In the genomic region with DNA sequence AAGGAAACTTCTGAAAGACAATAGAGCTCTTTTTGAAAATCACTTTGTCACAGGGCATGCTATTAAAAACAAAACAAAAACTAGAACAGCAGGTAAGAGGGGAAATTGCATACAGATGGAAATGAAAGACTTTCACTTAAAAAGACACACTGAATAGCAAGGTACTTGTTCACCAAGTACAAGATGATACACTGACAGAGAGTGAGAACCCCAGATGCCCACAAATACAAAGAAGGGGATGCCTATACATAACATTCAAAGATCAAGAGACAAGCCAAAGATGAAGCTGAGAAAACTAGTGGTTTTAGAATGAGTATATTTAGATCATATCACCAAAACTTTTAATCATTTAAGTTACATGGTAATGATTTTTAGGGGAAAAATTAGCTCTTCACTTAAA, we compare ENCODE assay signal across 13 cellular contexts.
DNase-seq lines count a peak whose midpoint lies in the region; ATAC-seq and TF ChIP-seq lines count a peak whose summit lies in the region.
"Had no signal": no experiment of that assay in that cellular context is flagged by ENCODE, and none has a peak within 500 bp of the region (broad histone marks: within the 10 kb centered on the region; RNA-seq: fewer than 3 reads in every experiment).

No MANE protein-coding gene starts in this region.

- H3K4me3 ChIP-seq in MM.1S (ENCODE audit: low read length): no peak overlapping the region
- no peak overlapping the region for H3K4me3 ChIP-seq in body of pancreas
- H3K4me3 ChIP-seq: right lobe of liver, vagina had no signal

- H3K4me2 ChIP-seq in MM.1S (ENCODE audit: low read depth, low read length): peak overlapping the region; percentile 23; the same call in 1 of the 2 replicates

- no peaks in the 10 kb centered on the region for H3F3A ChIP-seq in MM.1S (ENCODE audit: insufficient read depth, low read length)

- H3K9me3 Mint-ChIP-seq in activated naive CD4-positive, alpha-beta T cell treated with anti-CD3 and anti-CD28 coated beads for 36 hours: no peaks in the 10 kb centered on the region

- no peaks in the 10 kb centered on the region for H3K27me3 ChIP-seq in MM.1S (replicated peaks; ENCODE audit: insufficient read depth, low read length)
- H3K27me3 ChIP-seq in body of pancreas: no peaks in the 10 kb centered on the region
- H3K27me3 ChIP-seq: right lobe of liver, vagina had no signal

- intact Hi-C loops in activated naive CD4-positive, alpha-beta T cell treated with anti-CD3 and anti-CD28 coated beads for 36 hours (cut with micrococcal nuclease): loop anchor here (1.0 to 5.0 kb wide), 9 partner anchors 8 to 440 kb away; a partner anchor contains a TSS
- intact Hi-C loops in body of pancreas (cut with DNase I): no loop called here

- no peaks in the 10 kb centered on the region for H3K9me3 ChIP-seq in MM.1S (replicated peaks; ENCODE audit: insufficient read depth, low read length)
- no peaks in the 10 kb centered on the region for H3K9me3 ChIP-seq in body of pancreas
- H3K9me3 ChIP-seq: right lobe of liver, vagina had no signal

- H3K27ac Mint-ChIP-seq in activated naive CD4-positive, alpha-beta T cell treated with anti-CD3 and anti-CD28 coated beads for 36 hours: peak overlapping the region; percentile 74

- TF ChIP-seq CTCF in MM.1S (IDR thresholded peaks at IDR 0.05; ENCODE audit: low read length) (no peak), body of pancreas (IDR thresholded peaks at IDR 0.05) (no peak)

- H2AFZ ChIP-seq in MM.1S (ENCODE audit: low read length): no peak overlapping the region

- ATAC-seq in GM21737 (IDR thresholded peaks at IDR 0.05; ENCODE audit: unreplicated experiment) (peak; percentile 73), body of pancreas (no peak)
- peak; percentile 96 for ATAC-seq in stimulated activated naive CD8-positive, alpha-beta T cell treated with anti-CD3 and anti-CD28 coated beads, Interleukin-15, Interleukin-2, amounts not matched to agents 100 U/mL and 50 U/mL, for 24 hours
- ATAC-seq: right lobe of liver had no signal

- TF ChIP-seq POLR2A in body of pancreas (IDR thresholded peaks at IDR 0.05): no peak

- H3K36me3 ChIP-seq in MM.1S (replicated peaks; ENCODE audit: insufficient read depth, low read length) (no peaks in the 10 kb centered on the region), body of pancreas (replicated peaks in 1 of 2; ENCODE audit: insufficient read depth in 1 of 2, low read depth in 2 of 2) (no peaks in the 10 kb centered on the region)
- H3K36me3 ChIP-seq: right lobe of liver, vagina had no signal

- H4K20me1 ChIP-seq in MM.1S (ENCODE audit: insufficient read depth, low read length): peaks cover 8% of the 10 kb centered on the region

- H3K79me2 ChIP-seq in MM.1S (ENCODE audit: low read length): peaks cover 42% of the 10 kb centered on the region

- peaks cover 10% of the 10 kb centered on the region; the same call in 1 of the 2 replicates for H3K4me1 ChIP-seq in MM.1S (ENCODE audit: low read length)
- no peaks in the 10 kb centered on the region for H3K4me1 ChIP-seq in body of pancreas

- H3K4me1 Mint-ChIP-seq in activated naive CD4-positive, alpha-beta T cell treated with anti-CD3 and anti-CD28 coated beads for 36 hours (ENCODE audit: low read depth): peaks cover 69% of the 10 kb centered on the region

- H3K4me3 Mint-ChIP-seq in activated naive CD4-positive, alpha-beta T cell treated with anti-CD3 and anti-CD28 coated beads for 36 hours: no peak overlapping the region

- CTCF ChIA-PET in activated naive CD4-positive, alpha-beta T cell treated with anti-CD3 and anti-CD28 coated beads for 36 hours (lab: Charles Lee): interaction anchor here (0.6 to 2.3 kb wide), 7 partner anchors 8 to 240 kb away, joined by 3 to 8 read pairs (median 3); no protein-coding TSS in a partner anchor

- peak; percentile 60 for DNase-seq in activated naive CD4-positive, alpha-beta T cell treated with anti-CD3 and anti-CD28 coated beads for 36 hours
- no peak for DNase-seq in activated naive CD4-positive, alpha-beta T cell treated with Interleukin-2 at 50 U/mL for 16 hours
- DNase-seq in MM.1S: peak; percentile 67
- no peak for DNase-seq in stimulated activated naive CD8-positive, alpha-beta T cell treated with anti-CD3 and anti-CD28 coated beads, Interleukin-15, Interleukin-2, amounts not matched to agents 100 U/mL and 50 U/mL, for 24 hours
- DNase-seq in NOMO-1 treated with dmso at 0.1 percent for 144 hours (lab: John Stamatoyannopoulos, UW; ENCODE audit: unreplicated experiment): no peak
- no peak for DNase-seq in NCI-H1436 (lab: John Stamatoyannopoulos, UW)
- DNase-seq in body of pancreas: no peak
- DNase-seq: NCI-H2227 treated with DMSO at 0.1 percent for 48 hours, right lobe of liver had no signal

- H3K9me2 ChIP-seq in MM.1S (replicated peaks; ENCODE audit: insufficient read depth, low read length): no peaks in the 10 kb centered on the region

- no peak overlapping the region for H3K9ac ChIP-seq in MM.1S (ENCODE audit: low read length)

- H3K36me3 Mint-ChIP-seq in activated naive CD4-positive, alpha-beta T cell treated with anti-CD3 and anti-CD28 coated beads for 36 hours (ENCODE audit: low read depth): peaks cover 12% of the 10 kb centered on the region

- no peak overlapping the region for H3K27ac ChIP-seq in MM.1S (ENCODE audit: low read length)
- H3K27ac ChIP-seq in body of pancreas: no peak overlapping the region
- H3K27ac ChIP-seq: right lobe of liver, RWPE1, vagina, VCaP had no signal

- H3K27me3 Mint-ChIP-seq in activated naive CD4-positive, alpha-beta T cell treated with anti-CD3 and anti-CD28 coated beads for 36 hours (ENCODE audit: low read depth): no peaks in the 10 kb centered on the region

Comparison
In these comparisons a context has a peak if more than half of its experiments do, and no peak if none do; other contexts are left out.
1. DNase-seq: peak in activated naive CD4-positive, alpha-beta T cell treated with anti-CD3 and anti-CD28 coated beads for 36 hours (single experiment) and MM.1S (single experiment); none in activated naive CD4-positive, alpha-beta T cell treated with Interleukin-2 at 50 U/mL for 16 hours (single experiment), stimulated activated naive CD8-positive, alpha-beta T cell treated with anti-CD3 and anti-CD28 coated beads, Interleukin-15, Interleukin-2, amounts not matched to agents 100 U/mL and 50 U/mL, for 24 hours (single experiment), NOMO-1 treated with dmso at 0.1 percent for 144 hours (single experiment), NCI-H1436 (single experiment) and body of pancreas (0 of 4).